16 cellular contexts compared by ENCODE assay signal in the genomic region with DNA sequence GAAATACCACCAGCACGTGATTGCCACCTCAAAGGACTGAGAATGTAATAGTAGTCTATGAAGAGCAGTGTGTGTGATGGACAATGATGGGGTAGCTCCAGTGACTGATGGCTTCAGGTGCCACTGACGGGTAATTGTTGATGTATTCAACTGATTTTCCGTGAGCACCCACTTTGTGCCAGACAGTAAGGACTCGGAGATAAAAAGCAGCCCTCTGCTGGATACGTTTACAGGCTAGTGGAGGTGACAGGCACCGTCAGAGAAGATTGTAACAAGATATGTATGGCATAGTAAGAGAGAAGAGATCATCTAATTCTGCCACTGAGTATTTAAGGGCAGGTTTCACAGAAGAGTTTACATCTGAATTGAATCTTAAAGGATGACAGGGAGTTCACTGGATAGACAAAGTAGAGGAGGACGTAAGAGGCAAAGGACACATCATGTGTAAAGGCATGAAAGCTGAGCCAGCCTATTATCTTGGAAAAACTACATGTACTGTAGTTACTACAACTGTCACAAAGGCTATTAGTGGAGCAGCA. TPM values are rescaled to one million over a fixed set of nuclear protein-coding genes. Genes with fewer than 3 reads are reported as not detected.
DNase-seq lines count a peak whose midpoint lies in the region; ATAC-seq and TF ChIP-seq lines count a peak whose summit lies in the region.
"Had no signal": no experiment of that assay in that cellular context is flagged by ENCODE, and none has a peak within 500 bp of the region (broad histone marks: within the 10 kb centered on the region; RNA-seq: fewer than 3 reads in every experiment).

No MANE protein-coding gene starts in this region.

- no peak for ATAC-seq in SK-N-SH treated with all-trans-retinoic acid at 6 μM for 48 hours
- no peak for ATAC-seq in GM18519 (IDR thresholded peaks at IDR 0.05; ENCODE audit: low FRiP score, unreplicated experiment)

- H3K79me2 ChIP-seq in SK-N-SH (ENCODE audit: insufficient read depth) = no peaks in the 10 kb centered on the region
- H3K79me2 ChIP-seq in Loucy (ENCODE audit: insufficient read depth, low read length) = peaks cover 13% of the 10 kb centered on the region; the same call in 1 of the 2 replicates
- no peaks in the 10 kb centered on the region for H3K79me2 ChIP-seq in neural cell (replicated peaks; ENCODE audit: insufficient read depth, low read length)

- TF ChIP-seq RAD21 in SK-N-SH (IDR thresholded peaks at IDR 0.05; ENCODE audit: low read length) (no peak), neural cell (conservative IDR thresholded peaks at IDR 0.05) (peak; percentile 54)

- CTCF ChIA-PET in SK-N-SH (lab: Yijun Ruan, JAX) = interaction anchor here (1.1 kb wide), 1 partner anchor 10 kb away, joined by 3 read pairs; no protein-coding TSS in a partner anchor

- TF ChIP-seq EP300 in SK-N-SH (IDR thresholded peaks at IDR 0.05; ENCODE audit: borderline replicate concordance in 1 of 2, low read depth in 1 of 2, low read length in 1 of 2) (no peak), neural cell (conservative IDR thresholded peaks at IDR 0.05; ENCODE audit: poor library complexity, severe bottlenecking) (peak; percentile 95)

- H2AFZ ChIP-seq in SK-N-SH (ENCODE audit: low read depth) (no peak overlapping the region), Loucy (ENCODE audit: low read length) (no peak overlapping the region), neural cell (ENCODE audit: low read depth, low read length) (no peak overlapping the region)

- WGBS in SK-N-SH (ENCODE audit: low lambda C conversion rate) = 40% methylated on average over 7 of the region's 7 CpGs
- whole genome bisulfite sequencing in lower leg skin, 2 donors = 65 to 74% methylated on average over 7 of the region's 7 CpGs

- H3K9ac ChIP-seq in SK-N-SH = no peak overlapping the region
- no peak overlapping the region for H3K9ac ChIP-seq in Loucy (ENCODE audit: low read depth, low read length, poor library complexity, severe bottlenecking)
- H3K9ac ChIP-seq in neural cell (ENCODE audit: low read length) = no peak overlapping the region

- H4K20me1 ChIP-seq in SK-N-SH (ENCODE audit: insufficient read depth) (no peaks in the 10 kb centered on the region), Loucy (ENCODE audit: insufficient read depth, low read length, poor library complexity, severe bottlenecking) (no peaks in the 10 kb centered on the region), neural cell (ENCODE audit: insufficient read depth) (no peaks in the 10 kb centered on the region)

- POLR2A ChIA-PET in SK-N-SH (lab: Yijun Ruan, JAX) = no interaction called here

- H3K27me3 ChIP-seq in SK-N-SH (ENCODE audit: insufficient read depth) = no peaks in the 10 kb centered on the region
- no peaks in the 10 kb centered on the region for H3K27me3 ChIP-seq in Loucy (ENCODE audit: insufficient read depth, low read length, poor library complexity, severe bottlenecking)
- H3K27me3 ChIP-seq in neural cell (ENCODE audit: insufficient read depth, low read depth, low read length) = no peaks in the 10 kb centered on the region

- intact Hi-C loops in lower leg skin (cut with DNase I; ENCODE audit: low total_unique reads) = no loop called here

- TF ChIP-seq POLR2A in lower leg skin (IDR thresholded peaks at IDR 0.05) = no peak

- H3K4me1 ChIP-seq in SK-N-SH (ENCODE audit: control insufficient read depth in 1 of 2, insufficient read depth in 2 of 2, low read depth in 1 of 2, low read length in 1 of 2) = no peaks in the 10 kb centered on the region
- H3K4me1 ChIP-seq in Loucy (ENCODE audit: insufficient read depth, low read length, poor library complexity, severe bottlenecking) = peaks cover 37% of the 10 kb centered on the region
- H3K4me1 ChIP-seq: BE2C had no signal

- H3K9me2 ChIP-seq in SK-N-SH (no peaks in the 10 kb centered on the region), Loucy (replicated peaks; ENCODE audit: low read depth, low read length) (no peaks in the 10 kb centered on the region), neural cell (ENCODE audit: insufficient read depth, low read length) (no peaks in the 10 kb centered on the region)

- H3K27ac ChIP-seq in SK-N-SH (ENCODE audit: low read depth in 2 of 2, low read length in 1 of 2) (no peak overlapping the region), neural cell (ENCODE audit: low read length) (peak overlapping the region; percentile 58)

- no peak overlapping the region for H3K4me3 ChIP-seq in SK-N-SH (ENCODE audit: low read depth in 2 of 2, low read length in 1 of 2)
- H3K4me3 ChIP-seq in Loucy (ENCODE audit: low read length, poor library complexity, severe bottlenecking) = no peak overlapping the region
- peak overlapping the region; percentile 7 for H3K4me3 ChIP-seq in neural cell (ENCODE audit: low read length)
- H3K4me3 ChIP-seq in lower leg skin (ENCODE audit: low read depth, poor library complexity, severe bottlenecking) = no peak overlapping the region

- DNase-seq in SK-N-SH (peak; percentile 2), lower leg skin (ENCODE audit: low spot score in 2 of 2) (no peak)
- DNase-seq: ACHN; BE2C; C1 segment of cervical spinal cord; CD4-positive, alpha-beta memory T cell; DMS153; DMS79; GF-D8; H9 had no signal

- H3K36me3 ChIP-seq in SK-N-SH (replicated peaks in 1 of 2; ENCODE audit: control insufficient read depth in 1 of 2, insufficient read depth in 2 of 2, low read length in 1 of 2) = no peaks in the 10 kb centered on the region
- H3K36me3 ChIP-seq in Loucy (ENCODE audit: insufficient read depth, low read length) = no peaks in the 10 kb centered on the region
- no peaks in the 10 kb centered on the region for H3K36me3 ChIP-seq in neural cell (ENCODE audit: insufficient read depth, low read length)
- H3K36me3 ChIP-seq: BE2C had no signal

- H3K4me2 ChIP-seq in SK-N-SH (no peak overlapping the region), Loucy (ENCODE audit: low read depth, low read length, poor library complexity, severe bottlenecking) (no peak overlapping the region), neural cell (ENCODE audit: low read length) (no peak overlapping the region)

- H3F3A ChIP-seq in SK-N-SH (replicated peaks; ENCODE audit: insufficient read depth) = no peaks in the 10 kb centered on the region
- no peaks in the 10 kb centered on the region for H3F3A ChIP-seq in Loucy (ENCODE audit: low read depth)
- no peaks in the 10 kb centered on the region for H3F3A ChIP-seq in neural cell (ENCODE audit: insufficient read depth, low read length, poor library complexity, severe bottlenecking)

- TF ChIP-seq CTCF in SK-N-SH (IDR thresholded peaks at IDR 0.05) = no peak
- 0 out of 2 replicates have a peak, but pooled peaks have one; percentile 14 for TF ChIP-seq CTCF in Loucy (conservative IDR thresholded peaks at IDR 0.05; ENCODE audit: low read length)
- peak; percentile 52 for TF ChIP-seq CTCF in neural cell (IDR thresholded peaks at IDR 0.05; ENCODE audit: poor library complexity, severe bottlenecking)
- no peak for TF ChIP-seq CTCF in lower leg skin (IDR thresholded peaks at IDR 0.05)

- H3K9me3 ChIP-seq in SK-N-SH (no peaks in the 10 kb centered on the region), Loucy (ENCODE audit: insufficient read depth, low read depth, low read length) (no peaks in the 10 kb centered on the region), neural cell (ENCODE audit: low read length) (no peaks in the 10 kb centered on the region)
- H3K9me3 ChIP-seq: BE2C had no signal

TF ChIP-seq in SK-N-SH, 30 proteins besides CTCF, POLR2A, EP300 and RAD21:
- TF ChIP-seq GATA2 (CRISPR knock-in tag; IDR thresholded peaks at IDR 0.05) = 0 out of 2 replicates have a peak, but pooled peaks have one; percentile 19
- TF ChIP-seq ELF1 (IDR thresholded peaks at IDR 0.05) = no peak

TF ChIP-seq in SK-N-SH treated with all-trans-retinoic acid at 6 μM for 48 hours, 23 proteins besides CTCF, POLR2A, EP300 and RAD21 (continues in another document):
- no peak for TF ChIP-seq ZFP30 (CRISPR knock-in tag; IDR thresholded peaks at IDR 0.05)
- TF ChIP-seq ARNTL (CRISPR knock-in tag; IDR thresholded peaks at IDR 0.05; ENCODE audit: borderline replicate concordance, low read depth) = no peak
- no peak for TF ChIP-seq BACH2 (CRISPR knock-in tag; IDR thresholded peaks at IDR 0.05; ENCODE audit: borderline replicate concordance)
- TF ChIP-seq ZFP3 (CRISPR knock-in tag; IDR thresholded peaks at IDR 0.05) = no peak

TF ChIP-seq in neural cell, 6 proteins besides CTCF, POLR2A, EP300 and RAD21 (continues in another document):
- peak; percentile 59 for TF ChIP-seq POLR2AphosphoS5 (IDR thresholded peaks at IDR 0.05)
- TF ChIP-seq, protein P1, sequence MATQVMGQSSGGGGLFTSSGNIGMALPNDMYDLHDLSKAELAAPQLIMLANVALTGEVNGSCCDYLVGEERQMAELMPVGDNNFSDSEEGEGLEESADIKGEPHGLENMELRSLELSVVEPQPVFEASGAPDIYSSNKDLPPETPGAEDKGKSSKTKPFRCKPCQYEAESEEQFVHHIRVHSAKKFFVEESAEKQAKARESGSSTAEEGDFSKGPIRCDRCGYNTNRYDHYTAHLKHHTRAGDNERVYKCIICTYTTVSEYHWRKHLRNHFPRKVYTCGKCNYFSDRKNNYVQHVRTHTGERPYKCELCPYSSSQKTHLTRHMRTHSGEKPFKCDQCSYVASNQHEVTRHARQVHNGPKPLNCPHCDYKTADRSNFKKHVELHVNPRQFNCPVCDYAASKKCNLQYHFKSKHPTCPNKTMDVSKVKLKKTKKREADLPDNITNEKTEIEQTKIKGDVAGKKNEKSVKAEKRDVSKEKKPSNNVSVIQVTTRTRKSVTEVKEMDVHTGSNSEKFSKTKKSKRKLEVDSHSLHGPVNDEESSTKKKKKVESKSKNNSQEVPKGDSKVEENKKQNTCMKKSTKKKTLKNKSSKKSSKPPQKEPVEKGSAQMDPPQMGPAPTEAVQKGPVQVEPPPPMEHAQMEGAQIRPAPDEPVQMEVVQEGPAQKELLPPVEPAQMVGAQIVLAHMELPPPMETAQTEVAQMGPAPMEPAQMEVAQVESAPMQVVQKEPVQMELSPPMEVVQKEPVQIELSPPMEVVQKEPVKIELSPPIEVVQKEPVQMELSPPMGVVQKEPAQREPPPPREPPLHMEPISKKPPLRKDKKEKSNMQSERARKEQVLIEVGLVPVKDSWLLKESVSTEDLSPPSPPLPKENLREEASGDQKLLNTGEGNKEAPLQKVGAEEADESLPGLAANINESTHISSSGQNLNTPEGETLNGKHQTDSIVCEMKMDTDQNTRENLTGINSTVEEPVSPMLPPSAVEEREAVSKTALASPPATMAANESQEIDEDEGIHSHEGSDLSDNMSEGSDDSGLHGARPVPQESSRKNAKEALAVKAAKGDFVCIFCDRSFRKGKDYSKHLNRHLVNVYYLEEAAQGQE (IDR thresholded peaks at IDR 0.05; ENCODE audit: borderline replicate concordance) = peak; percentile 52

RNA-seq across cellular contexts. Expression of gene ENTHD1, which starts 1.1 kb away (rescaled TPM):
- polyA plus RNA-seq in SK-N-SH (2012; rRNA removed) (not detected in 2 replicates), neural cell (not detected in 2 replicates)
- polyA plus RNA-seq in SK-N-SH (2012; cell fraction: cytosol; rRNA removed) = not detected in 2 replicates
- not detected in 2 replicates for polyA plus RNA-seq in SK-N-SH (2012; cell fraction: nucleus; rRNA removed)
- not detected in 2 replicates for polyA minus RNA-seq in neural cell
- not detected for total RNA-seq in lower leg skin
- total RNA-seq: H1, H9, HT-29 had no signal
- polyA plus RNA-seq: H1 had no signal

RNA-seq across cellular contexts. Expression of gene GRAP2, which starts 6.3 kb away (rescaled TPM):
- polyA plus RNA-seq in SK-N-SH (2012; rRNA removed) (0.13 and 0.15 TPM in 2 replicates), neural cell (0.30 TPM in 1 of 2 replicates, not detected in the other)
- polyA plus RNA-seq in SK-N-SH (2012; cell fraction: cytosol; rRNA removed) = 0.04 and 0.18 TPM in 2 replicates
- 0.10 and 0.14 TPM in 2 replicates for polyA plus RNA-seq in SK-N-SH (2012; cell fraction: nucleus; rRNA removed)
- not detected in 2 replicates for polyA minus RNA-seq in neural cell
- total RNA-seq in lower leg skin = 1 to 10 TPM in 2 of 4 donors, under 1 TPM in 2; 0.72 to 1.3 (median 0.96) TPM
- total RNA-seq: H1, H9, HT-29 had no signal

Comparison
In these comparisons a context has a peak if more than half of its experiments do, and no peak if none do; other contexts are left out.
1. CTCF ChIP-seq: peak in Loucy (single experiment) and neural cell (single experiment); none in SK-N-SH (single experiment) and lower leg skin (0 of 3).